In genomic region chr11:68257477-68258362, GRCh38 we compare ENCODE assay signal across 8 cellular contexts. TPM values are rescaled to one million over a fixed set of nuclear protein-coding genes. Genes with fewer than 3 reads are reported as not detected.
DNase-seq lines count a peak whose midpoint lies in the region; ATAC-seq and TF ChIP-seq lines count a peak whose summit lies in the region.

No MANE protein-coding gene starts in this region.

- WGBS in lower leg skin, 2 donors = 36 to 37% methylated on average over 22 of the region's 22 CpGs

- DNase-seq in C1 segment of cervical spinal cord (lab: John Stamatoyannopoulos, UW) (peak; percentile 29 to 94 (median 84)), NCI-H69 (lab: John Stamatoyannopoulos, UW) (peak; percentile 92), dermis blood vessel endothelial cell (peak; percentile 93), lower leg skin (ENCODE audit: low spot score in 2 of 2) (peak; percentile 95 to 99)
- DNase-seq in activated CD4-positive, alpha-beta T cell treated with anti-CD3 and anti-CD28 coated beads, Interleukin-2, amount 50 U/mL, for 4 hours = peak; percentile 93 to 96
- peak; percentile 84 to 95 for DNase-seq in stimulated activated CD4-positive, alpha-beta T cell treated with anti-CD3 and anti-CD28 coated beads, Interleukin-4, amount 100 ng/mL, for 4 hours

- ATAC-seq in HG02610 (IDR thresholded peaks at IDR 0.05; ENCODE audit: unreplicated experiment) (peak; percentile 48), HG03565 (IDR thresholded peaks at IDR 0.05; ENCODE audit: unreplicated experiment) (no peak)

- intact Hi-C loops in lower leg skin (cut with DNase I; ENCODE audit: low total_unique reads) = loop anchor here (2.0 kb wide), 2 partner anchors 41 to 127 kb away; no protein-coding TSS in a partner anchor

- H3K4me3 ChIP-seq in lower leg skin (ENCODE audit: low read depth, poor library complexity, severe bottlenecking) = no peak overlapping the region

- peak in 1 of 3 donors; percentile 78 for TF ChIP-seq CTCF in lower leg skin (IDR thresholded peaks at IDR 0.05)

- TF ChIP-seq POLR2A in lower leg skin (IDR thresholded peaks at IDR 0.05) = no peak

RNA-seq across cellular contexts. Expression of gene C11orf24, which starts 14.1 kb away (rescaled TPM):
- total RNA-seq in dermis blood vessel endothelial cell (3.9 and 10.0 TPM in 2 replicates), lower leg skin (10 to 100 TPM; 12.5 to 37.8 (median 16.2) TPM)

RNA-seq across cellular contexts. Expression of gene KMT5B, which starts 44.6 kb away (rescaled TPM):
- total RNA-seq in dermis blood vessel endothelial cell (39.0 and 41.0 TPM in 2 replicates), lower leg skin (10 to 100 TPM; 26.3 to 34.9 (median 34.0) TPM)

RNA-seq across cellular contexts. Expression of gene LRP5, which starts 54.7 kb away (rescaled TPM):
- 87.3 and 169 TPM in 2 replicates for total RNA-seq in dermis blood vessel endothelial cell
- total RNA-seq in lower leg skin = 10 to 100 TPM; 25.0 to 53.5 (median 29.3) TPM
